In the genomic region with DNA sequence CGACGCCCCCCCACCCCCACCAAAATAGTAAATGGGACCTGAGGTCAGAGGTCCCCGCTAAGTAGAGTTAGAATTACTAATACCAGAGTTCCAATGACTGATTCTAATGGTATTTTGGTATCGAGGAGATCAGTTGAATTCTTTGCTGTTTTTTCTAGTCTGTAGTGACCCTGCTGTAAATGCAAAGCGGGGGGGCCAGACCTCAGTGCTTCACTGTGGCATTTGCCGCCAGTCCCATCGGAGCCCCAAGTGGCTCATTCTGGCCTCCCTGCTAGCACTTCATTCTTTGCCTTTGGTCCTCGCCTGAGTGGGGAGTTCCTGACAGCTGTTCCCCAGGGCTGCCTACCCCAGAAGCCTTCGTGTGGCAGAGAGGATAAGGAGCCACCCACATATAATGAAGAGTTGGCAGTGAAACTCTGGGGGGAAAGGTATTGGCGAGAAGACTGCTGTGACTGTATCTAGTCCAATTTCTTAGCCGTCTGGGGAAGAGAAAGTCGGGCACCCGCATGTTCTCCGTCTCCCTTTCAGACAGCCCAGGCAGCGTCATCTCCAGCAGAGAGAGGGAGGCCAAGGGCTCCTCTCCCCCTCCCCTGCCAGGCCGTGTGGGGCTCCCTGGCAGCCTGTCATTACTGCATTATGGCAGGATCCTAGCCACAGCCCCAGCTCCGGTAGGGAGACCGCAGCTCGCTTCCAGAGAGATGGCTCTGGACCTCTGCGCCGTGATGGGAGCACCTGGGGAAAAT, we compare ENCODE assay signal across 20 cellular contexts. TPM values are rescaled to one million over a fixed set of nuclear protein-coding genes. Genes with fewer than 3 reads are reported as not detected.
DNase-seq lines count a peak whose midpoint lies in the region; ATAC-seq and FAIRE-seq lines count a peak whose summit lies in the region.
"Had no signal": no experiment of that assay in that cellular context is flagged by ENCODE, and none has a peak within 500 bp of the region (broad histone marks: within the 10 kb centered on the region; RNA-seq: fewer than 3 reads in every experiment).

No MANE protein-coding gene starts in this region.

- H2AFZ ChIP-seq in neuronal stem cell (ENCODE audit: low read length): no peak overlapping the region

- H3K27me3 ChIP-seq in SJCRH30: no peaks in the 10 kb centered on the region
- peaks cover 2 to 24% (median 15%) of the 10 kb centered on the region in 3 experiments for H3K27me3 ChIP-seq in neuronal stem cell (ENCODE audit: control insufficient read depth in 3 of 3, insufficient read depth in 3 of 3, low read depth in 1 of 3, low read length in 3 of 3)
- H3K27me3 ChIP-seq: gastrocnemius medialis had no signal

- peak overlapping the region; percentile 16 for H2AK5ac ChIP-seq in neuronal stem cell (ENCODE audit: low read depth, low read length)

- no peak overlapping the region for H2BK12ac ChIP-seq in neuronal stem cell (ENCODE audit: low read length)

- no peak overlapping the region for H4K91ac ChIP-seq in neuronal stem cell (ENCODE audit: low read depth, low read length, poor library complexity)

- H3K14ac ChIP-seq in neuronal stem cell (ENCODE audit: low read length): no peak overlapping the region

- no CpG with 5 or more reads among the region's 21 CpGs for WGBS in neuronal stem cell (ENCODE audit: extremely low coverage in 2 of 2, insufficient read length in 2 of 2, insufficient replicate concordance in 1 of 2), 2 donors

- H3K18ac ChIP-seq in neuronal stem cell (ENCODE audit: low read length): no peak overlapping the region

- H3K4me1 ChIP-seq in SJCRH30 (peaks cover 43% of the 10 kb centered on the region), neuronal stem cell (ENCODE audit: control insufficient read depth in 2 of 2, insufficient read depth in 1 of 2, low read depth in 1 of 2, low read length in 2 of 2) (peaks cover 21 to 25% of the 10 kb centered on the region in 2 donors)

- no peak overlapping the region for H3K23ac ChIP-seq in neuronal stem cell (ENCODE audit: low read depth, low read length, poor library complexity)

- H3K4me3 ChIP-seq in SJCRH30 (no peak overlapping the region), neuronal stem cell (ENCODE audit: low read length in 2 of 2) (no peak overlapping the region)
- H3K4me3 ChIP-seq: gastrocnemius medialis, transverse colon had no signal

- peak; percentile 45 for DNase-seq in NCI-H345 (lab: John Stamatoyannopoulos, UW)
- no peak for DNase-seq in NCI-H345 treated with DMSO at 0.1 percent for 48 hours (lab: John Stamatoyannopoulos, UW; ENCODE audit: unreplicated experiment)
- DNase-seq in NCI-H1092 (lab: John Stamatoyannopoulos, UW): peak; percentile 56
- peak; percentile 60 to 71 for DNase-seq in SJCRH30
- DNase-seq in neuronal stem cell (ENCODE audit: low spot score): no peak
- DNase-seq in HTR-8/SVneo (ENCODE audit: insufficient read length, low spot score): no peak
- DNase-seq: activated naive CD8-positive, alpha-beta T cell treated with anti-CD3 and anti-CD28 coated beads, Interleukin-2, amount 50 U/mL, for 24 hours; gastrocnemius medialis; immature natural killer cell; mammary epithelial cell; MM.1S; RPMI8226; T-helper 17 cell had no signal

- H4K8ac ChIP-seq in neuronal stem cell (ENCODE audit: low read depth, low read length): no peak overlapping the region

- H3K9me3 ChIP-seq in SJCRH30 (replicated peaks): no peaks in the 10 kb centered on the region
- no peaks in the 10 kb centered on the region for H3K9me3 ChIP-seq in neuronal stem cell (replicated peaks in 1 of 2; ENCODE audit: control insufficient read depth in 2 of 2, insufficient read depth in 1 of 2, low read depth in 1 of 2, low read length in 2 of 2)
- H3K9me3 ChIP-seq: Caco-2, gastrocnemius medialis, transverse colon had no signal

- H3K27ac ChIP-seq in SJCRH30 (peak overlapping the region; percentile 5; the same call in 1 of the 2 replicates), neuronal stem cell (replicated peaks; ENCODE audit: low read length) (no peak overlapping the region)
- H3K27ac ChIP-seq: gastrocnemius medialis had no signal

- ATAC-seq in HG02798 (IDR thresholded peaks at IDR 0.05; ENCODE audit: poor library complexity, unreplicated experiment): no peak
- no peak for ATAC-seq in GM21360 (IDR thresholded peaks at IDR 0.05; ENCODE audit: unreplicated experiment)
- ATAC-seq: activated naive CD8-positive, alpha-beta T cell treated with anti-CD3 and anti-CD28 coated beads, Interleukin-2, amount 50 U/mL, for 24 hours; gastrocnemius medialis; sciatic nerve had no signal

- H2BK120ac ChIP-seq in neuronal stem cell (ENCODE audit: low read depth, low read length): no peak overlapping the region

- FAIRE-seq in HTR-8/SVneo (lab: Jason Lieb, UNC): no peak
- FAIRE-seq: GM18507 had no signal

- H3K36me3 ChIP-seq in SJCRH30 (no peaks in the 10 kb centered on the region), neuronal stem cell (replicated peaks in 1 of 2; ENCODE audit: control insufficient read depth in 2 of 2, insufficient read depth in 2 of 2, low read length in 2 of 2) (peaks cover 0 to 16% of the 10 kb centered on the region in 2 donors)
- H3K36me3 ChIP-seq: gastrocnemius medialis, transverse colon had no signal

- H2BK5ac ChIP-seq in neuronal stem cell (ENCODE audit: low read length): no peak overlapping the region

- H3K79me1 ChIP-seq in neuronal stem cell (ENCODE audit: low read depth, low read length): no peaks in the 10 kb centered on the region

- no peak overlapping the region for H3K4ac ChIP-seq in neuronal stem cell (ENCODE audit: low read length)

- H3K4me2 ChIP-seq in neuronal stem cell (ENCODE audit: insufficient read depth, low read length, poor library complexity, severe bottlenecking): no peak overlapping the region

- no peak overlapping the region for H2BK15ac ChIP-seq in neuronal stem cell (ENCODE audit: low read length)

- no peak overlapping the region for H3K9ac ChIP-seq in neuronal stem cell (ENCODE audit: low read depth, low read length, poor library complexity)

RNA-seq across cellular contexts. Expression of a gene that starts 19.4 kb away (rescaled TPM):
- 0.06 TPM in 1 of 2 replicates, not detected in the other for total RNA-seq in SJCRH30 (2014; rRNA removed; shearing (Covaris generic))
- 0.04 TPM for polyA plus RNA-seq in neuronal stem cell (2013, experiment 1 of 2)
- 0.04 TPM for polyA plus RNA-seq in neuronal stem cell (2013, experiment 2 of 2)
- total RNA-seq: Caco-2, gastrocnemius medialis, neural crest cell, sciatic nerve, transverse colon had no signal
- polyA plus RNA-seq: mammary epithelial cell had no signal

Comparison
In these comparisons a context has a peak if more than half of its experiments do, and no peak if none do; other contexts are left out.
1. DNase-seq: peak in NCI-H345 (single experiment), NCI-H1092 (single experiment) and SJCRH30 (2 of 2); none in NCI-H345 treated with DMSO at 0.1 percent for 48 hours (single experiment), neuronal stem cell (single experiment) and HTR-8/SVneo (single experiment).